Comparison of ENCODE assay signal across 29 cellular contexts in genomic region chr22:19960491-19961200, GRCh38. TPM values are rescaled to one million over a fixed set of nuclear protein-coding genes. Genes with fewer than 3 reads are reported as not detected.
DNase-seq lines count a peak whose midpoint lies in the region; ATAC-seq, FAIRE-seq and TF ChIP-seq lines count a peak whose summit lies in the region.
"Had no signal": no experiment of that assay in that cellular context is flagged by ENCODE, and none has a peak within 500 bp of the region (broad histone marks: within the 10 kb centered on the region; RNA-seq: fewer than 3 reads in every experiment).

No MANE protein-coding gene starts in this region.

- no peak overlapping the region for H3K9ac ChIP-seq in kidney (ENCODE audit: low read length in 2 of 2)
- no peak overlapping the region for H3K9ac ChIP-seq in trophoblast cell (ENCODE audit: low read length)
- H3K9ac ChIP-seq: GM23248, KMS-11 had no signal

- intact Hi-C loops in kidney (cut with DNase I), result no loop called here

- H3K4me1 ChIP-seq in RWPE2 (ENCODE audit: insufficient read depth, poor library complexity, severe bottlenecking) (peaks cover 16% of the 10 kb centered on the region), kidney (ENCODE audit: control insufficient read depth in 1 of 2, insufficient read depth in 1 of 2, low read depth in 1 of 2, low read length in 2 of 2) (peaks cover 10 to 35% of the 10 kb centered on the region in 2 donors), trophoblast cell (ENCODE audit: control insufficient read depth in 1 of 2, insufficient read depth in 2 of 2, low read length in 2 of 2) (peaks cover 34 to 41% of the 10 kb centered on the region in 2 experiments)
- H3K4me1 ChIP-seq: uterus had no signal

- no peak overlapping the region for H3K4me3 Mint-ChIP-seq in activated CD8-positive, alpha-beta memory T cell treated with anti-CD3 and anti-CD28 coated beads, Interleukin-2, amount 10 ng/mL, durations not matched to agents 7 days and 5 days
- H3K4me3 Mint-ChIP-seq: immature natural killer cell; stimulated activated effector memory CD8-positive, alpha-beta T cell treated with anti-CD3 and anti-CD28 coated beads, Interleukin-12 subunit alpha, Interleukin-12 subunit beta, amount 100 ng/mL, for 72 hours; T-helper 2 cell treated with Interferon-gamma antibody and Interleukin-4, amounts not matched to agents 5 μg/mL and 100 μg/mL, for 36 hours had no signal

- H2AFZ ChIP-seq in trophoblast cell (ENCODE audit: insufficient read depth, low read length, poor library complexity), result no peak overlapping the region
- H2AFZ ChIP-seq: GM23248 had no signal

- H3K36me3 Mint-ChIP-seq in activated CD8-positive, alpha-beta memory T cell treated with anti-CD3 and anti-CD28 coated beads, Interleukin-2, amount 10 ng/mL, durations not matched to agents 7 days and 5 days, result peaks cover 1% of the 10 kb centered on the region
- H3K36me3 Mint-ChIP-seq: brain, immature natural killer cell had no signal

- no peak overlapping the region for H3K18ac ChIP-seq in trophoblast cell (ENCODE audit: low read length)

- H3K23ac ChIP-seq in trophoblast cell (ENCODE audit: low read length), result no peak overlapping the region

- H3K4me2 ChIP-seq in trophoblast cell (ENCODE audit: low read length), result no peak overlapping the region
- H3K4me2 ChIP-seq: A549, KMS-11 had no signal

- H2BK5ac ChIP-seq in trophoblast cell (ENCODE audit: low read depth, low read length, poor library complexity), result peak overlapping the region; percentile 4

- CTCF ChIA-PET in activated CD8-positive, alpha-beta memory T cell treated with anti-CD3 and anti-CD28 coated beads, Interleukin-2, amount 10 ng/mL, durations not matched to agents 7 days and 5 days (lab: Charles Lee), result interaction anchor here (0.6 to 1.0 kb wide), 2 partner anchors 12 to 230 kb away, joined by 3 read pairs; no protein-coding TSS in a partner anchor

- WGBS in trophoblast cell (ENCODE audit: extremely low coverage, insufficient coverage, insufficient read length), result no CpG with 5 or more reads among the region's 12 CpGs

- H3K27ac ChIP-seq in RWPE2 (ENCODE audit: poor library complexity, severe bottlenecking), result no peak overlapping the region
- peak overlapping the region in 1 of 2 donors; percentile 41 for H3K27ac ChIP-seq in kidney (ENCODE audit: low read depth in 2 of 2, low read length in 2 of 2)
- H3K27ac ChIP-seq in trophoblast cell (ENCODE audit: low read depth, low read length), result no peak overlapping the region
- H3K27ac ChIP-seq: A549, GM23248, KMS-11 had no signal

- H2AK5ac ChIP-seq in trophoblast cell (ENCODE audit: low read length), result peak overlapping the region; percentile 1

- peak overlapping the region; percentile 35 for H3K27ac Mint-ChIP-seq in activated CD8-positive, alpha-beta memory T cell treated with anti-CD3 and anti-CD28 coated beads, Interleukin-2, amount 10 ng/mL, durations not matched to agents 7 days and 5 days
- H3K27ac Mint-ChIP-seq: immature natural killer cell; T-helper 2 cell treated with Interferon-gamma antibody and Interleukin-4, amounts not matched to agents 5 μg/mL and 100 μg/mL, for 36 hours had no signal

- peak overlapping the region; percentile 31 for H2BK120ac ChIP-seq in trophoblast cell (ENCODE audit: insufficient read depth, low read length, poor library complexity)

- H3K9me3 ChIP-seq in RWPE2 (ENCODE audit: severe bottlenecking) (no peaks in the 10 kb centered on the region), kidney (ENCODE audit: control insufficient read depth in 1 of 2, low read length in 2 of 2) (no peaks in the 10 kb centered on the region), trophoblast cell (ENCODE audit: insufficient read depth, low read depth, low read length) (no peaks in the 10 kb centered on the region)
- H3K9me3 ChIP-seq: A549, heart right ventricle, prostate gland, uterus had no signal

- H4K91ac ChIP-seq in trophoblast cell (ENCODE audit: low read depth, low read length), result peak overlapping the region; percentile 36

- H3K14ac ChIP-seq in trophoblast cell (ENCODE audit: low read length), result no peak overlapping the region

- H2BK12ac ChIP-seq in trophoblast cell (ENCODE audit: low read length), result peak overlapping the region; percentile 13

- H3K27me3 ChIP-seq in RWPE2 (ENCODE audit: insufficient read depth, poor library complexity, severe bottlenecking) (no peaks in the 10 kb centered on the region), trophoblast cell (ENCODE audit: insufficient read depth, low read length) (no peaks in the 10 kb centered on the region)
- H3K27me3 ChIP-seq: heart right ventricle, uterus had no signal

- H3K79me1 ChIP-seq in trophoblast cell (ENCODE audit: low read length), result peaks cover 22% of the 10 kb centered on the region

- peaks cover 5% of the 10 kb centered on the region for H3K79me2 ChIP-seq in trophoblast cell (ENCODE audit: control insufficient read depth, insufficient read depth, low read length, poor library complexity)

- no peak for TF ChIP-seq POLR2A in GM18505 (IDR thresholded peaks at IDR 0.05; ENCODE audit: borderline replicate concordance, extremely low read depth, insufficient read depth, insufficient read length)

- no peak overlapping the region for H3K4ac ChIP-seq in trophoblast cell (ENCODE audit: low read depth, low read length)

- H3K36me3 ChIP-seq in RWPE2 (ENCODE audit: low read depth) (peaks cover 21% of the 10 kb centered on the region), kidney (ENCODE audit: control insufficient read depth in 1 of 2, insufficient read depth in 2 of 2, low read length in 2 of 2) (peaks cover 0 to 3% of the 10 kb centered on the region in 2 donors), trophoblast cell (ENCODE audit: control insufficient read depth in 1 of 2, insufficient read depth in 2 of 2, low read length in 2 of 2) (no peaks in the 10 kb centered on the region)
- H3K36me3 ChIP-seq: prostate gland, uterus had no signal

- H4K8ac ChIP-seq in trophoblast cell (ENCODE audit: low read depth, low read length), result no peak overlapping the region

- no peak for FAIRE-seq in kidney (lab: Jason Lieb, UNC)
- FAIRE-seq: A549, colon had no signal

- H3K9me3 Mint-ChIP-seq in activated CD8-positive, alpha-beta memory T cell treated with anti-CD3 and anti-CD28 coated beads, Interleukin-2, amount 10 ng/mL, durations not matched to agents 7 days and 5 days (ENCODE audit: low read depth), result no peaks in the 10 kb centered on the region
- H3K9me3 Mint-ChIP-seq: immature natural killer cell; stimulated activated effector memory CD8-positive, alpha-beta T cell treated with anti-CD3 and anti-CD28 coated beads, Interleukin-12 subunit alpha, Interleukin-12 subunit beta, amount 100 ng/mL, for 72 hours; T-helper 2 cell treated with Interferon-gamma antibody and Interleukin-4, amounts not matched to agents 5 μg/mL and 100 μg/mL, for 36 hours had no signal

- no peak overlapping the region for H4K12ac ChIP-seq in trophoblast cell (ENCODE audit: low read depth, low read length)

- no peak for DNase-seq in activated CD8-positive, alpha-beta memory T cell treated with anti-CD3 and anti-CD28 coated beads, Interleukin-2, amount 10 ng/mL, durations not matched to agents 7 days and 5 days
- DNase-seq in activated CD8-positive, alpha-beta memory T cell treated with anti-CD3 and anti-CD28 coated beads, Interleukin-2, amount 50 U/mL, for 48 hours, result no peak
- peak; percentile 49 for DNase-seq in RWPE2 (ENCODE audit: low spot score)
- DNase-seq in kidney, result peak; percentile 63
- no peak for DNase-seq in trophoblast cell
- DNase-seq in cerebellar nuclear complex (lab: John Stamatoyannopoulos, UW), result no peak
- no peak for DNase-seq in HCEC 1CT
- DNase-seq: activated CD8-positive, alpha-beta memory T cell treated with anti-CD3 and anti-CD28 coated beads, Interleukin-2, amount 50 U/mL, for 4 hours; DMS79; effector CD8-positive, alpha-beta T cell; foreskin fibroblast; GM23248; heart right ventricle; immature natural killer cell; NCI-H1436 treated with DMSO at 0.1 percent for 48 hours; NCI-H2171 treated with DMSO at 0.1 percent for 48 hours; NCI-H524; NK-92 treated with Interleukin-12 subunit alpha and Interleukin-12 subunit beta, amount 100 ng/mL, for 24 hours had no signal

- H3K4me1 Mint-ChIP-seq in activated CD8-positive, alpha-beta memory T cell treated with anti-CD3 and anti-CD28 coated beads, Interleukin-2, amount 10 ng/mL, durations not matched to agents 7 days and 5 days, result peaks cover 30% of the 10 kb centered on the region

- peak; percentile 14 for ATAC-seq in activated CD8-positive, alpha-beta memory T cell treated with anti-CD3 and anti-CD28 coated beads, Interleukin-2, amount 10 ng/mL, durations not matched to agents 7 days and 5 days
- ATAC-seq in RWPE2 (ENCODE audit: low read depth) (no peak), GM18505 (IDR thresholded peaks at IDR 0.05; ENCODE audit: unreplicated experiment) (no peak)
- ATAC-seq: A549; Panc1; stimulated activated effector memory CD8-positive, alpha-beta T cell treated with anti-CD3 and anti-CD28 coated beads, Interleukin-12 subunit alpha, Interleukin-12 subunit beta, amount 100 ng/mL, for 72 hours had no signal

- no peak for TF ChIP-seq CTCF in RWPE2 (IDR thresholded peaks at IDR 0.05; ENCODE audit: poor library complexity, severe bottlenecking)
- no peak for TF ChIP-seq CTCF in kidney (IDR thresholded peaks at IDR 0.05; ENCODE audit: borderline replicate concordance, extremely low read depth, insufficient read depth)

- H3K27me3 Mint-ChIP-seq in activated CD8-positive, alpha-beta memory T cell treated with anti-CD3 and anti-CD28 coated beads, Interleukin-2, amount 10 ng/mL, durations not matched to agents 7 days and 5 days, result no peaks in the 10 kb centered on the region
- H3K27me3 Mint-ChIP-seq: brain had no signal

- H3K4me3 ChIP-seq in RWPE2 (ENCODE audit: severe bottlenecking), result no peak overlapping the region
- H3K4me3 ChIP-seq in kidney (ENCODE audit: low read length in 2 of 2), result no peak overlapping the region
- H3K4me3 ChIP-seq in trophoblast cell (ENCODE audit: low read depth, low read length), result no peak overlapping the region
- H3K4me3 ChIP-seq: A549, GM23248, prostate gland, smooth muscle cell had no signal

RNA-seq across cellular contexts. Expression of gene TXNRD2, which starts 19.0 kb away (rescaled TPM):
- 10 to 100 TPM; 20.5 to 23.1 TPM for total RNA-seq in activated CD8-positive, alpha-beta memory T cell treated with anti-CD3 and anti-CD28 coated beads, Interleukin-2, amount 10 ng/mL, durations not matched to agents 7 days and 5 days
- 28.6 TPM for total RNA-seq in kidney
- polyA plus RNA-seq in kidney (ENCODE audit: insufficient read depth, low read depth, low replicate concordance), result 50.6 TPM
- polyA plus RNA-seq in trophoblast cell (2013), result 2.2 and 2.6 TPM in 2 replicates
- total RNA-seq: smooth muscle cell had no signal

RNA-seq across cellular contexts. Expression of gene COMT, which starts 19.1 kb away (rescaled TPM):
- 10 to 100 TPM; 92.6 to 95.3 TPM for total RNA-seq in activated CD8-positive, alpha-beta memory T cell treated with anti-CD3 and anti-CD28 coated beads, Interleukin-2, amount 10 ng/mL, durations not matched to agents 7 days and 5 days
- 118 TPM for total RNA-seq in kidney
- 244 TPM for polyA plus RNA-seq in kidney (ENCODE audit: insufficient read depth, low read depth, low replicate concordance)
- polyA plus RNA-seq in trophoblast cell (2013), result 16.0 and 18.0 TPM in 2 replicates

RNA-seq across cellular contexts. Expression of gene ARVCF, which starts 56.0 kb away (rescaled TPM):
- total RNA-seq in activated CD8-positive, alpha-beta memory T cell treated with anti-CD3 and anti-CD28 coated beads, Interleukin-2, amount 10 ng/mL, durations not matched to agents 7 days and 5 days, result under 1 TPM; 0.50 to 0.70 TPM
- total RNA-seq in kidney, result 21.9 TPM
- polyA plus RNA-seq in kidney (ENCODE audit: insufficient read depth, low read depth, low replicate concordance), result 16.0 TPM
- 5.7 and 5.9 TPM in 2 replicates for polyA plus RNA-seq in trophoblast cell (2013)

Comparison
In these comparisons a context has a peak if more than half of its experiments do, and no peak if none do; other contexts are left out.
1. DNase-seq: peak in RWPE2 (single experiment) and kidney (single experiment); none in activated CD8-positive, alpha-beta memory T cell treated with anti-CD3 and anti-CD28 coated beads, Interleukin-2, amount 10 ng/mL, durations not matched to agents 7 days and 5 days (single experiment), activated CD8-positive, alpha-beta memory T cell treated with anti-CD3 and anti-CD28 coated beads, Interleukin-2, amount 50 U/mL, for 48 hours (single experiment), trophoblast cell (0 of 2), cerebellar nuclear complex (0 of 2) and HCEC 1CT (single experiment).
2. RNA of gene ARVCF, which starts 56.0 kb away (total RNA-seq): 21.9 TPM in kidney (single experiment); 0.50 to 0.70 TPM in activated CD8-positive, alpha-beta memory T cell treated with anti-CD3 and anti-CD28 coated beads, Interleukin-2, amount 10 ng/mL, durations not matched to agents 7 days and 5 days; every median in the first group is over 10 times any median in the second.